In genomic region chr16:69486272-69486671, GRCh38 we compare ENCODE assay signal across 17 cellular contexts.
A peak's percentile ranks its signal among the peaks of the same experiment; 100 is the strongest.
DNase-seq lines count a peak whose midpoint lies in the region; ATAC-seq and TF ChIP-seq lines count a peak whose summit lies in the region.
"Had no signal": no experiment of that assay in that cellular context is flagged by ENCODE, and none has a peak within 500 bp of the region (broad histone marks: within the 10 kb centered on the region; RNA-seq: fewer than 3 reads in every experiment).

No MANE protein-coding gene starts in this region.

- no peaks in the 10 kb centered on the region for H3F3A ChIP-seq in GM23338 (replicated peaks; ENCODE audit: low read depth)

- no peak overlapping the region for H2BK15ac ChIP-seq in mesenchymal stem cell (ENCODE audit: low read depth, poor library complexity, severe bottlenecking)

- H3K36me3 ChIP-seq in GM23338 (ENCODE audit: insufficient read depth) (no peaks in the 10 kb centered on the region), Panc1 (ENCODE audit: control insufficient read depth, insufficient read depth, low read length) (no peaks in the 10 kb centered on the region), mesenchymal stem cell (ENCODE audit: control insufficient read depth in 1 of 2, insufficient read depth in 2 of 2, low read depth in 1 of 2, low read length in 2 of 2) (no peaks in the 10 kb centered on the region)

- H4K91ac ChIP-seq in mesenchymal stem cell (ENCODE audit: low read length): no peak overlapping the region

- H3K9me3 ChIP-seq in Panc1 (ENCODE audit: control insufficient read depth, insufficient read depth, low read depth, low read length) (no peaks in the 10 kb centered on the region), mesenchymal stem cell (ENCODE audit: control insufficient read depth, low read length) (no peaks in the 10 kb centered on the region)
- H3K9me3 ChIP-seq: A549, Caco-2 had no signal

- no peak overlapping the region for H3K14ac ChIP-seq in mesenchymal stem cell (ENCODE audit: low read length in 2 of 2)

- H3K23ac ChIP-seq in mesenchymal stem cell (ENCODE audit: low read length in 2 of 2): no peak overlapping the region

- H4K8ac ChIP-seq in mesenchymal stem cell (ENCODE audit: low read length): no peak overlapping the region

- no peaks in the 10 kb centered on the region for H3K4me1 ChIP-seq in GM23338 (ENCODE audit: insufficient read depth)
- H3K4me1 ChIP-seq in Panc1 (ENCODE audit: control insufficient read depth, insufficient read depth, low read length): peaks cover 14% of the 10 kb centered on the region
- peaks cover 9% of the 10 kb centered on the region for H3K4me1 ChIP-seq in mesenchymal stem cell (ENCODE audit: control insufficient read depth, insufficient read depth, low read depth, low read length)
- H3K4me1 ChIP-seq: Caco-2 had no signal

- H3K27ac Mint-ChIP-seq in activated CD8-positive, alpha-beta memory T cell treated with anti-CD3 and anti-CD28 coated beads, Interleukin-2, amount 10 ng/mL, durations not matched to agents 7 days and 5 days: peak overlapping the region; percentile 8
- H3K27ac Mint-ChIP-seq in GM23338 (0 out of 2 replicates have a peak overlapping the region, but pooled peaks have one; percentile 37), WTC11 (no peak overlapping the region)
- no peak overlapping the region for H3K27ac Mint-ChIP-seq in activated CD4-positive, alpha-beta T cell treated with anti-CD3 and anti-CD28 coated beads for 36 hours
- H3K27ac Mint-ChIP-seq: CD4-positive, alpha-beta T cell had no signal

- H3K9me3 Mint-ChIP-seq in activated CD8-positive, alpha-beta memory T cell treated with anti-CD3 and anti-CD28 coated beads, Interleukin-2, amount 10 ng/mL, durations not matched to agents 7 days and 5 days (ENCODE audit: low read depth): no peaks in the 10 kb centered on the region
- H3K9me3 Mint-ChIP-seq in GM23338 (no peaks in the 10 kb centered on the region), WTC11 (no peaks in the 10 kb centered on the region)
- H3K9me3 Mint-ChIP-seq in activated CD4-positive, alpha-beta T cell treated with anti-CD3 and anti-CD28 coated beads for 36 hours (ENCODE audit: low read depth): no peaks in the 10 kb centered on the region
- H3K9me3 Mint-ChIP-seq: CD4-positive, alpha-beta T cell; HFFc6 had no signal

- peak overlapping the region; percentile 22 for H2BK120ac ChIP-seq in mesenchymal stem cell (ENCODE audit: low read depth, low read length)

- ATAC-seq in activated CD8-positive, alpha-beta memory T cell treated with anti-CD3 and anti-CD28 coated beads, Interleukin-2, amount 10 ng/mL, durations not matched to agents 7 days and 5 days: no peak
- no peak for ATAC-seq in GM23338
- no peak for ATAC-seq in Panc1
- no peak for ATAC-seq in activated CD4-positive, alpha-beta T cell treated with anti-CD3 and anti-CD28 coated beads for 36 hours
- no peak for ATAC-seq in WTC11
- ATAC-seq: A549 had no signal

- H3K4ac ChIP-seq in mesenchymal stem cell (ENCODE audit: low read depth in 1 of 2, low read length in 2 of 2): no peak overlapping the region

- no peaks in the 10 kb centered on the region for H3K9me2 ChIP-seq in GM23338 (ENCODE audit: insufficient read depth)

- no peaks in the 10 kb centered on the region for H3K27me3 ChIP-seq in GM23338 (ENCODE audit: insufficient read depth)
- H3K27me3 ChIP-seq in Panc1 (ENCODE audit: control insufficient read depth, insufficient read depth, low read length): no peaks in the 10 kb centered on the region
- peaks cover 0 to 6% of the 10 kb centered on the region in 2 experiments for H3K27me3 ChIP-seq in mesenchymal stem cell (ENCODE audit: control insufficient read depth in 1 of 2, insufficient read depth in 1 of 2, low read length in 2 of 2)

- POLR2A ChIA-PET in Panc1 (lab: Charles Lee): no interaction called here
- POLR2A ChIA-PET in activated CD4-positive, alpha-beta T cell treated with anti-CD3 and anti-CD28 coated beads for 36 hours (lab: Charles Lee): no interaction called here
- POLR2A ChIA-PET in WTC11 (lab: Charles Lee): no interaction called here

- intact Hi-C loops in Panc1 (cut with micrococcal nuclease; ENCODE audit: unreplicated experiment): no loop called here
- intact Hi-C loops in activated CD4-positive, alpha-beta T cell treated with anti-CD3 and anti-CD28 coated beads for 36 hours (cut with DNase I, micrococcal nuclease): no loop called here

- no peak overlapping the region for H3K18ac ChIP-seq in mesenchymal stem cell (ENCODE audit: low read depth in 1 of 2, low read length in 2 of 2)

- no peak overlapping the region for H3K9ac ChIP-seq in mesenchymal stem cell (ENCODE audit: low read length)
- H3K9ac ChIP-seq: GM23248 had no signal

- H2BK5ac ChIP-seq in mesenchymal stem cell (ENCODE audit: low read depth, low read length, poor library complexity, severe bottlenecking): no peak overlapping the region

- no peaks in the 10 kb centered on the region for H4K20me1 ChIP-seq in GM23338 (replicated peaks; ENCODE audit: insufficient read depth)

- H3K36me3 Mint-ChIP-seq in activated CD8-positive, alpha-beta memory T cell treated with anti-CD3 and anti-CD28 coated beads, Interleukin-2, amount 10 ng/mL, durations not matched to agents 7 days and 5 days: no peaks in the 10 kb centered on the region
- H3K36me3 Mint-ChIP-seq in GM23338 (ENCODE audit: low read depth): no peaks in the 10 kb centered on the region
- H3K36me3 Mint-ChIP-seq in activated CD4-positive, alpha-beta T cell treated with anti-CD3 and anti-CD28 coated beads for 36 hours (ENCODE audit: low read depth): no peaks in the 10 kb centered on the region
- H3K36me3 Mint-ChIP-seq in WTC11: no peaks in the 10 kb centered on the region

- H3K4me2 ChIP-seq in GM23338 (no peak overlapping the region), mesenchymal stem cell (ENCODE audit: low read length, poor library complexity, severe bottlenecking) (no peak overlapping the region)
- H3K4me2 ChIP-seq: A549 had no signal

- no peaks in the 10 kb centered on the region for H3K4me1 Mint-ChIP-seq in activated CD8-positive, alpha-beta memory T cell treated with anti-CD3 and anti-CD28 coated beads, Interleukin-2, amount 10 ng/mL, durations not matched to agents 7 days and 5 days
- H3K4me1 Mint-ChIP-seq in GM23338: no peaks in the 10 kb centered on the region
- H3K4me1 Mint-ChIP-seq in activated CD4-positive, alpha-beta T cell treated with anti-CD3 and anti-CD28 coated beads for 36 hours: no peaks in the 10 kb centered on the region
- no peaks in the 10 kb centered on the region for H3K4me1 Mint-ChIP-seq in WTC11

- no peaks in the 10 kb centered on the region for H3K79me1 ChIP-seq in mesenchymal stem cell (replicated peaks; ENCODE audit: low read length, poor library complexity, severe bottlenecking)

- no peak overlapping the region for H3K4me3 Mint-ChIP-seq in activated CD8-positive, alpha-beta memory T cell treated with anti-CD3 and anti-CD28 coated beads, Interleukin-2, amount 10 ng/mL, durations not matched to agents 7 days and 5 days
- no peak overlapping the region for H3K4me3 Mint-ChIP-seq in GM23338
- H3K4me3 Mint-ChIP-seq in activated CD4-positive, alpha-beta T cell treated with anti-CD3 and anti-CD28 coated beads for 36 hours: no peak overlapping the region
- H3K4me3 Mint-ChIP-seq in WTC11: no peak overlapping the region
- H3K4me3 Mint-ChIP-seq: CD4-positive, alpha-beta T cell had no signal

- no peak overlapping the region for H3K4me3 ChIP-seq in GM23338
- H3K4me3 ChIP-seq in Panc1 (ENCODE audit: low read depth in 2 of 2, low read length in 2 of 2): no peak overlapping the region
- no peak overlapping the region for H3K4me3 ChIP-seq in mesenchymal stem cell (ENCODE audit: insufficient read depth in 1 of 2, low read depth in 1 of 2, low read length in 2 of 2)
- H3K4me3 ChIP-seq: A549, GM23248 had no signal

- no TSS peak for BruUV-seq in Panc1 (replicated peaks; lab: Mats Ljungman, UMichigan)

- TF ChIP-seq CTCF in GM23338 (conservative IDR thresholded peaks at IDR 0.05; ENCODE audit: low read depth in 2 of 2): no peak
- TF ChIP-seq CTCF in Panc1 (IDR thresholded peaks at IDR 0.05): no peak
- TF ChIP-seq CTCF in WTC11 (IDR thresholded peaks at IDR 0.05): no peak

- DNase-seq in activated CD8-positive, alpha-beta memory T cell treated with anti-CD3 and anti-CD28 coated beads, Interleukin-2, amount 10 ng/mL, durations not matched to agents 7 days and 5 days: no peak
- no peak for DNase-seq in activated CD8-positive, alpha-beta memory T cell treated with anti-CD3 and anti-CD28 coated beads, Interleukin-2, amount 50 U/mL, for 4 hours
- DNase-seq in GM23338 (ENCODE audit: low spot score) (no peak), Panc1 (ENCODE audit: low read depth, low spot score) (no peak), mesenchymal stem cell (no peak), NCI-H1694 treated with DMSO at 0.1 percent for 48 hours (lab: John Stamatoyannopoulos, UW) (no peak), WTC11 (ENCODE audit: low spot score) (no peak)
- DNase-seq in activated CD4-positive, alpha-beta T cell treated with anti-CD3 and anti-CD28 coated beads for 36 hours: no peak
- DNase-seq: AML-193; Caco-2; CD4-positive, alpha-beta T cell; GM23248; HCEC 1CT had no signal

- no peak overlapping the region for H2AK5ac ChIP-seq in mesenchymal stem cell (ENCODE audit: low read length, severe bottlenecking)

- H3K79me2 ChIP-seq in GM23338 (replicated peaks; ENCODE audit: insufficient read depth): no peaks in the 10 kb centered on the region

- H2AFZ ChIP-seq in GM23338 (no peak overlapping the region), mesenchymal stem cell (ENCODE audit: low read depth, low read length) (no peak overlapping the region)
- H2AFZ ChIP-seq: GM23248 had no signal

- H3K27me3 Mint-ChIP-seq in activated CD8-positive, alpha-beta memory T cell treated with anti-CD3 and anti-CD28 coated beads, Interleukin-2, amount 10 ng/mL, durations not matched to agents 7 days and 5 days: peaks cover 5% of the 10 kb centered on the region
- H3K27me3 Mint-ChIP-seq in GM23338 (ENCODE audit: insufficient read depth, low read depth, poor library complexity) (peaks cover 2% of the 10 kb centered on the region), WTC11 (ENCODE audit: low read depth) (no peaks in the 10 kb centered on the region)
- peaks cover 3% of the 10 kb centered on the region for H3K27me3 Mint-ChIP-seq in activated CD4-positive, alpha-beta T cell treated with anti-CD3 and anti-CD28 coated beads for 36 hours
- H3K27me3 Mint-ChIP-seq: CD4-positive, alpha-beta T cell had no signal

- H2BK12ac ChIP-seq in mesenchymal stem cell (ENCODE audit: low read length in 2 of 2): no peak overlapping the region

- CTCF ChIA-PET in activated CD8-positive, alpha-beta memory T cell treated with anti-CD3 and anti-CD28 coated beads, Interleukin-2, amount 10 ng/mL, durations not matched to agents 7 days and 5 days (lab: Charles Lee): no interaction called here
- CTCF ChIA-PET in Panc1 (lab: Charles Lee): no interaction called here
- CTCF ChIA-PET in activated CD4-positive, alpha-beta T cell treated with anti-CD3 and anti-CD28 coated beads for 36 hours (lab: Charles Lee): interaction anchor here (1.1 to 1.2 kb wide), 2 partner anchors 9 to 16 kb away, joined by 3 to 4 read pairs; no protein-coding TSS in a partner anchor
- CTCF ChIA-PET in WTC11 (lab: Charles Lee): no interaction called here

- H3K27ac ChIP-seq in GM23338 (ENCODE audit: low read depth) (no peak overlapping the region), Panc1 (ENCODE audit: low read length) (peak overlapping the region; percentile 20; the same call in 1 of the 2 replicates), mesenchymal stem cell (ENCODE audit: low read length, poor library complexity, severe bottlenecking) (no peak overlapping the region)
- H3K27ac ChIP-seq: 22Rv1, C4-2B, GM23248 had no signal

- WGBS in mesenchymal stem cell: 93% methylated on average over 4 of the region's 5 CpGs

- in situ Hi-C loops in Panc1 (cut with HindIII; ENCODE audit: low pct_unique_long_range_greater_than_20kb, low sequenced_read_pairs): no loop called here

Comparison
In these comparisons a context has a peak if more than half of its experiments do, and no peak if none do; other contexts are left out.
1. H3K27ac Mint-ChIP-seq: peak in activated CD8-positive, alpha-beta memory T cell treated with anti-CD3 and anti-CD28 coated beads, Interleukin-2, amount 10 ng/mL, durations not matched to agents 7 days and 5 days (single experiment) and GM23338 (single experiment); none in activated CD4-positive, alpha-beta T cell treated with anti-CD3 and anti-CD28 coated beads for 36 hours (single experiment) and WTC11 (single experiment).